11 cellular contexts compared by ENCODE assay signal in genomic region chr15:41780266-41780665, GRCh38. TPM values are rescaled to one million over a fixed set of nuclear protein-coding genes. Genes with fewer than 3 reads are reported as not detected.
DNase-seq lines count a peak whose midpoint lies in the region; ATAC-seq, FAIRE-seq and TF ChIP-seq lines count a peak whose summit lies in the region.
"Had no signal": no experiment of that assay in that cellular context is flagged by ENCODE, and none has a peak within 500 bp of the region (broad histone marks: within the 10 kb centered on the region; RNA-seq: fewer than 3 reads in every experiment).

No MANE protein-coding gene starts in this region.

- H3K9me3 ChIP-seq in left ventricle myocardium inferior (replicated peaks) (no peaks in the 10 kb centered on the region), right atrium auricular region (no peaks in the 10 kb centered on the region), astrocyte (ENCODE audit: insufficient read depth, low read depth, low read length) (no peaks in the 10 kb centered on the region), keratinocyte (ENCODE audit: control insufficient read depth, low read depth, low read length) (no peaks in the 10 kb centered on the region), vagina (no peaks in the 10 kb centered on the region)

- H3K4me2 ChIP-seq in astrocyte (ENCODE audit: low read length) (peak overlapping the region; percentile 12), keratinocyte (ENCODE audit: control insufficient read depth, extremely low read depth, insufficient read depth, low read depth, low read length) (peak overlapping the region; percentile 30)

- no peaks in the 10 kb centered on the region for H3K27me3 ChIP-seq in left ventricle myocardium inferior (ENCODE audit: low read depth)
- no peaks in the 10 kb centered on the region for H3K27me3 ChIP-seq in right atrium auricular region
- no peaks in the 10 kb centered on the region for H3K27me3 ChIP-seq in astrocyte (ENCODE audit: insufficient read depth, low read length)
- H3K27me3 ChIP-seq in keratinocyte (ENCODE audit: control insufficient read depth, extremely low read depth, insufficient read depth, low read length), result no peaks in the 10 kb centered on the region
- H3K27me3 ChIP-seq in vagina, result no peaks in the 10 kb centered on the region

- no peak overlapping the region for H3K4me3 Mint-ChIP-seq in astrocyte (ENCODE audit: unreplicated experiment)

- H3K9ac ChIP-seq in astrocyte (ENCODE audit: low read length) (no peak overlapping the region), keratinocyte (ENCODE audit: control insufficient read depth, extremely low read depth, insufficient read depth, low read length) (peak overlapping the region; percentile 25)

- H3K27ac ChIP-seq in left ventricle myocardium inferior (replicated peaks) (peak overlapping the region; percentile 58), right atrium auricular region (peak overlapping the region in 1 of 2 donors; percentile 53), astrocyte (ENCODE audit: low read depth, low read length) (no peak overlapping the region), keratinocyte (ENCODE audit: control insufficient read depth, insufficient read depth, low read length) (peak overlapping the region; percentile 63), vagina (peak overlapping the region; percentile 28)

- no peak overlapping the region for H3K27ac Mint-ChIP-seq in astrocyte (ENCODE audit: unreplicated experiment)

- H3K36me3 ChIP-seq in left ventricle myocardium inferior, result no peaks in the 10 kb centered on the region
- no peaks in the 10 kb centered on the region for H3K36me3 ChIP-seq in right atrium auricular region
- no peaks in the 10 kb centered on the region for H3K36me3 ChIP-seq in astrocyte (ENCODE audit: insufficient read depth, low read length)
- peaks cover 0 to 5% of the 10 kb centered on the region in 2 experiments for H3K36me3 ChIP-seq in keratinocyte (ENCODE audit: control insufficient read depth in 2 of 2, extremely low read depth in 1 of 2, insufficient read depth in 2 of 2, low read length in 2 of 2)
- no peaks in the 10 kb centered on the region for H3K36me3 ChIP-seq in vagina

- TF ChIP-seq POLR2A in vagina (IDR thresholded peaks at IDR 0.05), result no peak

- H3K9me3 Mint-ChIP-seq in astrocyte (ENCODE audit: unreplicated experiment), result no peaks in the 10 kb centered on the region

- H3K4me3 ChIP-seq in left ventricle myocardium inferior (no peak overlapping the region), right atrium auricular region (no peak overlapping the region), astrocyte (ENCODE audit: insufficient read depth, low read depth, low read length) (no peak overlapping the region), keratinocyte (ENCODE audit: control insufficient read depth in 2 of 3, extremely low read depth in 1 of 3, insufficient read depth in 2 of 3, low read depth in 1 of 3, low read length in 3 of 3) (peak overlapping the region in 2 of 3 experiments; percentile 7 to 14), vagina (no peak overlapping the region)

- no peak for ATAC-seq in HG02588 (IDR thresholded peaks at IDR 0.05; ENCODE audit: unreplicated experiment)
- no peak for ATAC-seq in GM21367 (IDR thresholded peaks at IDR 0.05; ENCODE audit: unreplicated experiment)

- H3K27me3 Mint-ChIP-seq in astrocyte (ENCODE audit: low read depth, unreplicated experiment), result no peaks in the 10 kb centered on the region

- peaks cover 6% of the 10 kb centered on the region for H3K36me3 Mint-ChIP-seq in astrocyte (ENCODE audit: low read depth, unreplicated experiment)

- FAIRE-seq in astrocyte (lab: Jason Lieb, UNC) (no peak), keratinocyte (lab: Jason Lieb, UNC) (no peak)
- FAIRE-seq: TTC549 had no signal

- dilution Hi-C loops in keratinocyte (cut with MboI; ENCODE audit: extremely low pct_ligation_motif_present, low sequenced_read_pairs), result no loop called here

- intact Hi-C loops in left ventricle myocardium inferior (cut with micrococcal nuclease), result no loop called here
- intact Hi-C loops in vagina (cut with DNase I), result no loop called here

- TF ChIP-seq CTCF in left ventricle myocardium inferior (IDR thresholded peaks at IDR 0.05; ENCODE audit: borderline replicate concordance) (no peak), right atrium auricular region (IDR thresholded peaks at IDR 0.05) (no peak), astrocyte (IDR thresholded peaks at IDR 0.05; ENCODE audit: insufficient read depth, low read depth, low read length) (no peak), keratinocyte (optimal IDR thresholded peaks at IDR 0.05 in 1 of 3, IDR thresholded peaks at IDR 0.05 in 1 of 3, conservative IDR thresholded peaks at IDR 0.05 in 1 of 3; ENCODE audit: extremely low read depth in 1 of 3, insufficient read depth in 2 of 3, low read length in 3 of 3) (no peak), vagina (IDR thresholded peaks at IDR 0.05) (no peak)

- peaks cover 76% of the 10 kb centered on the region for H4K20me1 ChIP-seq in astrocyte (ENCODE audit: insufficient read depth, low read length)
- no peaks in the 10 kb centered on the region for H4K20me1 ChIP-seq in keratinocyte (ENCODE audit: control insufficient read depth, extremely low read depth, insufficient read depth, low read length)

- H3K4me1 ChIP-seq in left ventricle myocardium inferior, result peaks cover 51% of the 10 kb centered on the region
- H3K4me1 ChIP-seq in right atrium auricular region, result peaks cover 1 to 32% of the 10 kb centered on the region in 2 donors
- peaks cover 42% of the 10 kb centered on the region for H3K4me1 ChIP-seq in astrocyte (ENCODE audit: insufficient read depth, low read length)
- H3K4me1 ChIP-seq in keratinocyte (ENCODE audit: control insufficient read depth, extremely low read depth, insufficient read depth, low read length), result peaks cover 67% of the 10 kb centered on the region
- H3K4me1 ChIP-seq in vagina, result peaks cover 68% of the 10 kb centered on the region

- no peaks in the 10 kb centered on the region for H3K9me1 ChIP-seq in keratinocyte (ENCODE audit: control insufficient read depth, extremely low read depth, insufficient read depth, low read length)

- no peak for DNase-seq in left ventricle myocardium inferior
- no peak for DNase-seq in right atrium auricular region (ENCODE audit: low spot score)
- no peak for DNase-seq in astrocyte (ENCODE audit: low read depth)
- no peak for DNase-seq in keratinocyte (ENCODE audit: low read depth, low spot score)
- DNase-seq in vagina (ENCODE audit: extremely low spot score in 2 of 2), result no peak
- no peak for DNase-seq in NCI-H1105 treated with DMSO at 0.1 percent for 48 hours (lab: John Stamatoyannopoulos, UW)
- DNase-seq: NCI-H2029, OCI-M1 had no signal

- H3K4me1 Mint-ChIP-seq in astrocyte (ENCODE audit: low read depth, unreplicated experiment), result peaks cover 42% of the 10 kb centered on the region

- no peak overlapping the region for H2AFZ ChIP-seq in astrocyte (ENCODE audit: low read depth, low read length)
- no peak overlapping the region for H2AFZ ChIP-seq in keratinocyte (ENCODE audit: control insufficient read depth, low read length)

- H3K79me2 ChIP-seq in astrocyte (ENCODE audit: insufficient read depth, low read length), result peaks cover 89% of the 10 kb centered on the region
- H3K79me2 ChIP-seq in keratinocyte (ENCODE audit: control insufficient read depth, insufficient read depth, low read length), result peaks cover 94% of the 10 kb centered on the region

RNA-seq across cellular contexts. Expression of gene MAPKBP1, which starts 6.0 kb away (rescaled TPM):
- 13.6 TPM for total RNA-seq in left ventricle myocardium inferior
- total RNA-seq in right atrium auricular region, result 10 to 100 TPM; 10.5 TPM
- total RNA-seq in astrocyte, result 30.8 and 30.9 TPM in 2 replicates
- polyA plus RNA-seq in keratinocyte, result 11.3 to 22.2 TPM (median 18.3 TPM) in 3 replicates
- polyA plus RNA-seq in keratinocyte (2011; ENCODE audit: low read depth), result 9.8 TPM
- 7.7 and 34.7 TPM in 2 replicates for polyA plus RNA-seq in keratinocyte (2011; cell fraction: cytosol; rRNA removed)
- 72.2 and 89.6 TPM in 2 replicates for polyA plus RNA-seq in keratinocyte (2011; cell fraction: nucleus; rRNA removed)
- polyA plus RNA-seq in keratinocyte (2012; ENCODE audit: low replicate concordance), result 20.7 and 24.2 TPM in 2 replicates
- polyA minus RNA-seq in keratinocyte, result 61.9 to 98.7 TPM (median 65.0 TPM) in 3 replicates
- polyA minus RNA-seq in keratinocyte (2011; cell fraction: cytosol; rRNA and poly(A)+ RNA removed), result 18.2 TPM
- polyA minus RNA-seq in keratinocyte (2011; cell fraction: nucleus; rRNA and poly(A)+ RNA removed), result 61.8 and 96.3 TPM in 2 replicates
- total RNA-seq in vagina, result 35.8 TPM

RNA-seq across cellular contexts. Expression of gene JMJD7, which starts 47.6 kb away (rescaled TPM):
- total RNA-seq in left ventricle myocardium inferior (12.1 TPM), right atrium auricular region (10 to 100 TPM in 1 of 2 donors, 1 to 10 TPM in 1; 6.4 to 11.7 TPM), astrocyte (5.7 and 7.6 TPM in 2 replicates), vagina (26.3 TPM)
- 7.8 to 8.2 TPM (median 7.8 TPM) in 3 replicates for polyA plus RNA-seq in keratinocyte
- polyA plus RNA-seq in keratinocyte (2011; ENCODE audit: low read depth), result 7.2 TPM
- polyA plus RNA-seq in keratinocyte (2011; cell fraction: cytosol; rRNA removed), result 3.0 and 5.2 TPM in 2 replicates
- polyA plus RNA-seq in keratinocyte (2011; cell fraction: nucleus; rRNA removed), result 2.9 and 5.3 TPM in 2 replicates
- polyA plus RNA-seq in keratinocyte (2012; ENCODE audit: low replicate concordance), result 9.4 and 11.9 TPM in 2 replicates
- polyA minus RNA-seq in keratinocyte, result 2.1 to 5.8 TPM (median 3.3 TPM) in 3 replicates
- 5.2 TPM for polyA minus RNA-seq in keratinocyte (2011; cell fraction: cytosol; rRNA and poly(A)+ RNA removed)
- polyA minus RNA-seq in keratinocyte (2011; cell fraction: nucleus; rRNA and poly(A)+ RNA removed), result 1.8 TPM in 1 of 2 replicates, not detected in the other

RNA-seq across cellular contexts. Expression of gene PLA2G4B, which starts 58.4 kb away (rescaled TPM):
- total RNA-seq in left ventricle myocardium inferior, result 3.8 TPM
- 1 to 10 TPM; 1.3 to 1.4 TPM for total RNA-seq in right atrium auricular region
- total RNA-seq in astrocyte, result 1.5 and 1.8 TPM in 2 replicates
- polyA plus RNA-seq in keratinocyte, result 3.9 to 9.8 TPM (median 8.6 TPM) in 3 replicates
- 16.9 TPM for polyA plus RNA-seq in keratinocyte (2011; ENCODE audit: low read depth)
- 1.2 and 1.3 TPM in 2 replicates for polyA plus RNA-seq in keratinocyte (2011; cell fraction: cytosol; rRNA removed)
- 14.1 TPM in 2 replicates for polyA plus RNA-seq in keratinocyte (2011; cell fraction: nucleus; rRNA removed)
- 1.9 and 50.8 TPM in 2 replicates for polyA plus RNA-seq in keratinocyte (2012; ENCODE audit: low replicate concordance)
- 0.92 to 6.6 TPM (median 6.6 TPM) in 3 replicates for polyA minus RNA-seq in keratinocyte
- polyA minus RNA-seq in keratinocyte (2011; cell fraction: cytosol; rRNA and poly(A)+ RNA removed), result 2.1 TPM
- polyA minus RNA-seq in keratinocyte (2011; cell fraction: nucleus; rRNA and poly(A)+ RNA removed), result 7.7 and 8.4 TPM in 2 replicates
- total RNA-seq in vagina, result 34.1 TPM

Comparison
In these comparisons a context has a peak if more than half of its experiments do, and no peak if none do; other contexts are left out.
1. H3K4me3 ChIP-seq: peak in keratinocyte (2 of 3); none in left ventricle myocardium inferior (single experiment), right atrium auricular region (0 of 2), astrocyte (single experiment) and vagina (0 of 2).